Comparison of ENCODE assay signal across 8 cellular contexts in the genomic region with DNA sequence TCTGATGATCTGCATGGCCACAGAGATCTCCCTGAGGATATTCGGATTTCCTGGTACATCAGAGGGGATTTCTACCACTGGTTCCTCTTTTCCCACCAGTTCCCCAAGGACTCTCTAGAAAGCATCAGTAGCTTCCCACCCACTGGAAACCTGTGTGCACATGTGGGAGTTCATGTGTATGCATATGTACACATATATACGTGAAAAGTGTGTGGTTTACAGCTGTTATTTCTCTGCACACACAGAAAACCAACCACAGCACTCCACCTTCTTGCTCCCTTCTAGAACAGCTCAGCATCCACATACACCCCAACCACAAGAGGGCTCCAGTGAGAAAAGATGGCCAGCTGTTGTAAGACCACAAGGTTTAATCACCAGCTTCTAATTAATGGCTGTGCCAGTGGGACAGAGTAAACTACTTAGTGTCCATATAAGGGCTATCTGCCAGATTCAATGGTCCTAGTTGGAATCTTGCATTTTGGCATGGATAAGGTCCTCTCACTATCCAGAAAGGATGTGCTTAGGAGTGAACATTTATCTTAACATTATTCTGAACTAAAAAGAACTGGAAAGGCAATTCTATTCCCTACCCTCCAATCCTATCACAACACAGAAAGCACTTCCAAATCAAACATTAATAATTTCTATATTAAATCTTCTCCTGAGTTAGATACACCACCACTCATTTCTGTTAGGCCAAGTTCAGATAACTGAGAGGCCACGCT. TPM values are rescaled to one million over a fixed set of nuclear protein-coding genes. Genes with fewer than 3 reads are reported as not detected.
DNase-seq lines count a peak whose midpoint lies in the region; ATAC-seq and TF ChIP-seq lines count a peak whose summit lies in the region.

No MANE protein-coding gene starts in this region.

- peak; percentile 24 to 64 for DNase-seq in NCI-H524 (lab: John Stamatoyannopoulos, UW)
- no peak for DNase-seq in NCI-H524 treated with DMSO at 0.1 percent for 48 hours (lab: John Stamatoyannopoulos, UW)
- no peak for DNase-seq in left lobe of liver (ENCODE audit: low spot score)

- H3K27ac Mint-ChIP-seq in brain, result peak overlapping the region; percentile 49 to 98 (median 62)
- peak overlapping the region; percentile 34 for H3K27ac Mint-ChIP-seq in stimulated activated naive CD8-positive, alpha-beta T cell treated with anti-CD3 and anti-CD28 coated beads, Interleukin-15, Interleukin-2, amounts not matched to agents 100 ng/mL and 50 ng/mL, for 24 hours

- H3K36me3 Mint-ChIP-seq in brain, result peaks cover 64% of the 10 kb centered on the region
- peaks cover 68% of the 10 kb centered on the region for H3K36me3 Mint-ChIP-seq in stimulated activated naive CD8-positive, alpha-beta T cell treated with anti-CD3 and anti-CD28 coated beads, Interleukin-15, Interleukin-2, amounts not matched to agents 100 ng/mL and 50 ng/mL, for 24 hours (ENCODE audit: low read depth)

- peak; percentile 67 for ATAC-seq in SK-N-SH treated with all-trans-retinoic acid at 6 μM for 48 hours
- ATAC-seq in left lobe of liver, result peak; percentile 77
- ATAC-seq in GM19328 (IDR thresholded peaks at IDR 0.05; ENCODE audit: unreplicated experiment), result no peak

- H3K27me3 Mint-ChIP-seq in brain, result no peaks in the 10 kb centered on the region
- H3K27me3 Mint-ChIP-seq in stimulated activated naive CD8-positive, alpha-beta T cell treated with anti-CD3 and anti-CD28 coated beads, Interleukin-15, Interleukin-2, amounts not matched to agents 100 ng/mL and 50 ng/mL, for 24 hours, result no peaks in the 10 kb centered on the region

- no peaks in the 10 kb centered on the region for H3K9me3 Mint-ChIP-seq in brain
- H3K9me3 Mint-ChIP-seq in stimulated activated naive CD8-positive, alpha-beta T cell treated with anti-CD3 and anti-CD28 coated beads, Interleukin-15, Interleukin-2, amounts not matched to agents 100 ng/mL and 50 ng/mL, for 24 hours, result no peaks in the 10 kb centered on the region

- peak; percentile 71 for TF ChIP-seq CTCF in LNCAP (IDR thresholded peaks at IDR 0.05)
- TF ChIP-seq CTCF in brain (conservative IDR thresholded peaks at IDR 0.05), result peak; percentile 49 to 58

- no peak overlapping the region for H3K4me3 Mint-ChIP-seq in brain
- no peak overlapping the region for H3K4me3 Mint-ChIP-seq in stimulated activated naive CD8-positive, alpha-beta T cell treated with anti-CD3 and anti-CD28 coated beads, Interleukin-15, Interleukin-2, amounts not matched to agents 100 ng/mL and 50 ng/mL, for 24 hours

- H3K4me1 Mint-ChIP-seq in brain, result peaks cover 45% of the 10 kb centered on the region
- H3K4me1 Mint-ChIP-seq in stimulated activated naive CD8-positive, alpha-beta T cell treated with anti-CD3 and anti-CD28 coated beads, Interleukin-15, Interleukin-2, amounts not matched to agents 100 ng/mL and 50 ng/mL, for 24 hours (ENCODE audit: low read depth), result peaks cover 47% of the 10 kb centered on the region

TF ChIP-seq in SK-N-SH treated with all-trans-retinoic acid at 6 μM for 48 hours, 23 proteins besides CTCF, POLR2A, EP300 and RAD21:
- TF ChIP-seq ZC3H10 (CRISPR knock-in tag; IDR thresholded peaks at IDR 0.05) (no peak), GLIS3 (CRISPR knock-in tag; IDR thresholded peaks at IDR 0.05) (no peak), SNAI2 (CRISPR knock-in tag; IDR thresholded peaks at IDR 0.05) (no peak)
- TF ChIP-seq, protein P1, sequence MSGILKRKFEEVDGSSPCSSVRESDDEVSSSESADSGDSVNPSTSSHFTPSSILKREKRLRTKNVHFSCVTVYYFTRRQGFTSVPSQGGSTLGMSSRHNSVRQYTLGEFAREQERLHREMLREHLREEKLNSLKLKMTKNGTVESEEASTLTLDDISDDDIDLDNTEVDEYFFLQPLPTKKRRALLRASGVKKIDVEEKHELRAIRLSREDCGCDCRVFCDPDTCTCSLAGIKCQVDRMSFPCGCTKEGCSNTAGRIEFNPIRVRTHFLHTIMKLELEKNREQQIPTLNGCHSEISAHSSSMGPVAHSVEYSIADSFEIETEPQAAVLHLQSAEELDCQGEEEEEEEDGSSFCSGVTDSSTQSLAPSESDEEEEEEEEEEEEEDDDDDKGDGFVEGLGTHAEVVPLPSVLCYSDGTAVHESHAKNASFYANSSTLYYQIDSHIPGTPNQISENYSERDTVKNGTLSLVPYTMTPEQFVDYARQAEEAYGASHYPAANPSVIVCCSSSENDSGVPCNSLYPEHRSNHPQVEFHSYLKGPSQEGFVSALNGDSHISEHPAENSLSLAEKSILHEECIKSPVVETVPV (CRISPR knock-in tag; IDR thresholded peaks at IDR 0.05), result no peak

RNA-seq across cellular contexts. Expression of a gene that starts 24.1 kb away (rescaled TPM):
- 2.7 TPM for polyA plus RNA-seq in brain (ENCODE audit: insufficient read depth, low read depth, low replicate concordance)
- not detected for total RNA-seq in left lobe of liver

RNA-seq across cellular contexts. Expression of a gene that starts 33.4 kb away (rescaled TPM):
- 2.2 TPM for polyA plus RNA-seq in brain (ENCODE audit: insufficient read depth, low read depth, low replicate concordance)
- total RNA-seq in left lobe of liver, result not detected

RNA-seq across cellular contexts. Expression of a gene that starts 41.9 kb away (rescaled TPM):
- polyA plus RNA-seq in brain (ENCODE audit: insufficient read depth, low read depth, low replicate concordance), result 1.4 TPM
- total RNA-seq in left lobe of liver, result 101 TPM

RNA-seq across cellular contexts. Expression of a gene that starts 49.8 kb away (rescaled TPM):
- polyA plus RNA-seq in brain (ENCODE audit: insufficient read depth, low read depth, low replicate concordance), result 6.9 TPM
- total RNA-seq in left lobe of liver, result 7.1 TPM

Comparison
In these comparisons a context has a peak if more than half of its experiments do, and no peak if none do; other contexts are left out.
1. DNase-seq: peak in NCI-H524 (2 of 2); none in NCI-H524 treated with DMSO at 0.1 percent for 48 hours (single experiment) and left lobe of liver (single experiment).